2 cellular contexts compared by ENCODE assay signal in genomic region chr12:40668095-40668494, GRCh38.
TF ChIP-seq lines count a peak whose summit lies in the region.

No MANE protein-coding gene starts in this region.

TF ChIP-seq in HEK293, 187 proteins besides CTCF, POLR2A, EP300 and RAD21 (continued from another document):
- TF ChIP-seq ZBTB44 (tag by site-specific recombination; IDR thresholded peaks at IDR 0.05) (peak; percentile 41; the same call in 1 of the 2 replicates), WT1 (tag by site-specific recombination; IDR thresholded peaks at IDR 0.05) (no peak), ZNF654 (tag by site-specific recombination; IDR thresholded peaks at IDR 0.05; ENCODE audit: low read depth) (peak; percentile 51), ZNF670 (tag by site-specific recombination; IDR thresholded peaks at IDR 0.05; ENCODE audit: low read depth) (no peak), SCRT2 (tag by site-specific recombination; IDR thresholded peaks at IDR 0.05) (no peak), KLF10 (tag by site-specific recombination; IDR thresholded peaks at IDR 0.05) (no peak)

TF ChIP-seq in neural cell, 6 proteins besides CTCF, POLR2A, EP300 and RAD21 (continued from another document):
- TF ChIP-seq REST (IDR thresholded peaks at IDR 0.05; ENCODE audit: borderline replicate concordance) = peak; percentile 83
